In the genomic region with DNA sequence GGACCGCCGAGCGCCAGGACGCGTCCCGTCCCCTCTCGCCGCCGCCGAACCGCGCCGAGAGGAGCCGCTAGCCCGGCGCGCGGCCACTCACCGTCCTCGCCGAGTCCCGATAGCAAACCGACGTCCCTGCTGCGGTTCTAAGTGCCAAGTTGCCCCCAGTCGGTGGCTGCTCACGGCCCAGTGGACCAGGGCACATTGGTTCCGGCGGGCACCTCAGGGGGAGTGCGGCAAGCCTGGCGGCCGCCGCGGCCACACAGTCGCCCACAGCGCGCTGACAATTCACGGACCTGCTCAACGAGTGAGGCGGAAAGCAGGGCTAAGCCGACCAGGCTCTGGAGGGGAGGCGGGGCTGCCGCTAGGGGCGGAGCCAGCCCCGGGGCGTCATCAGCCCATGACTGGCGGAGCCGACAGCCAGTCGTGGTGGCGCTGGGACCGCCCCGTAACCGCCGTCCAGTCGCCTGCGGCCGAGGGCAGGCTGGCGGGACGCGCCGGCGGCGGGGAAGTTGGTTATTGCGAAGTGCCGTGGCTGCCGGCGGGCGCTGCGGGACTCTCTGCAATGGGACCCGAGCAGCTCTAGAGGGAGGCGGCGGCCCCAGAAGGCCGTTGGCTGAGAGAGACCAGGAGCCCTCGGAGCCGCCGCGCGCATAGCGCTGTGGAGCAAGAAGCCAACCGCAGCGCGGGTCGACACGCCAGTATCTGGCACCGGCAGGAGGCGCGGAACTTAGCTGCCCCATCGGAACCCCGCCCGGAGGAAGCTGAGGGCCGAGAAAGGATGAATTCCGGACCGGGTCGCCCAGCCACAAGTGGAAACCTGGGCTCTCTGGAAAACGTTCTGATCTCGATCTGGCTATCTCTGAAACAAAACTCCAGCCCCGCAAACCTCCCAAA, we compare ENCODE assay signal across 1 cellular context.
A peak's percentile ranks its signal among the peaks of the same experiment; 100 is the strongest.
TF ChIP-seq lines count a peak whose summit lies in the region.

A gene with protein sequence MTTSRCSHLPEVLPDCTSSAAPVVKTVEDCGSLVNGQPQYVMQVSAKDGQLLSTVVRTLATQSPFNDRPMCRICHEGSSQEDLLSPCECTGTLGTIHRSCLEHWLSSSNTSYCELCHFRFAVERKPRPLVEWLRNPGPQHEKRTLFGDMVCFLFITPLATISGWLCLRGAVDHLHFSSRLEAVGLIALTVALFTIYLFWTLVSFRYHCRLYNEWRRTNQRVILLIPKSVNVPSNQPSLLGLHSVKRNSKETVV (minus strand): TSS at position 300 of the 888 bp plus-strand sequence. CDS start 112,387 bp downstream, outside the sequence.

TF ChIP-seq in K562, 482 proteins besides CTCF, POLR2A, EP300 and RAD21 (continued from another document and continues in another):
- TF ChIP-seq IFI16 (CRISPR knock-in tag; IDR thresholded peaks at IDR 0.05), result no peak
- TF ChIP-seq, protein P1, sequence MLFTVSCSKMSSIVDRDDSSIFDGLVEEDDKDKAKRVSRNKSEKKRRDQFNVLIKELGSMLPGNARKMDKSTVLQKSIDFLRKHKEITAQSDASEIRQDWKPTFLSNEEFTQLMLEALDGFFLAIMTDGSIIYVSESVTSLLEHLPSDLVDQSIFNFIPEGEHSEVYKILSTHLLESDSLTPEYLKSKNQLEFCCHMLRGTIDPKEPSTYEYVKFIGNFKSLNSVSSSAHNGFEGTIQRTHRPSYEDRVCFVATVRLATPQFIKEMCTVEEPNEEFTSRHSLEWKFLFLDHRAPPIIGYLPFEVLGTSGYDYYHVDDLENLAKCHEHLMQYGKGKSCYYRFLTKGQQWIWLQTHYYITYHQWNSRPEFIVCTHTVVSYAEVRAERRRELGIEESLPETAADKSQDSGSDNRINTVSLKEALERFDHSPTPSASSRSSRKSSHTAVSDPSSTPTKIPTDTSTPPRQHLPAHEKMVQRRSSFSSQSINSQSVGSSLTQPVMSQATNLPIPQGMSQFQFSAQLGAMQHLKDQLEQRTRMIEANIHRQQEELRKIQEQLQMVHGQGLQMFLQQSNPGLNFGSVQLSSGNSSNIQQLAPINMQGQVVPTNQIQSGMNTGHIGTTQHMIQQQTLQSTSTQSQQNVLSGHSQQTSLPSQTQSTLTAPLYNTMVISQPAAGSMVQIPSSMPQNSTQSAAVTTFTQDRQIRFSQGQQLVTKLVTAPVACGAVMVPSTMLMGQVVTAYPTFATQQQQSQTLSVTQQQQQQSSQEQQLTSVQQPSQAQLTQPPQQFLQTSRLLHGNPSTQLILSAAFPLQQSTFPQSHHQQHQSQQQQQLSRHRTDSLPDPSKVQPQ (CRISPR knock-in tag; IDR thresholded peaks at IDR 0.05; ENCODE audit: borderline replicate concordance), result no peak
- TF ChIP-seq, protein P2, sequence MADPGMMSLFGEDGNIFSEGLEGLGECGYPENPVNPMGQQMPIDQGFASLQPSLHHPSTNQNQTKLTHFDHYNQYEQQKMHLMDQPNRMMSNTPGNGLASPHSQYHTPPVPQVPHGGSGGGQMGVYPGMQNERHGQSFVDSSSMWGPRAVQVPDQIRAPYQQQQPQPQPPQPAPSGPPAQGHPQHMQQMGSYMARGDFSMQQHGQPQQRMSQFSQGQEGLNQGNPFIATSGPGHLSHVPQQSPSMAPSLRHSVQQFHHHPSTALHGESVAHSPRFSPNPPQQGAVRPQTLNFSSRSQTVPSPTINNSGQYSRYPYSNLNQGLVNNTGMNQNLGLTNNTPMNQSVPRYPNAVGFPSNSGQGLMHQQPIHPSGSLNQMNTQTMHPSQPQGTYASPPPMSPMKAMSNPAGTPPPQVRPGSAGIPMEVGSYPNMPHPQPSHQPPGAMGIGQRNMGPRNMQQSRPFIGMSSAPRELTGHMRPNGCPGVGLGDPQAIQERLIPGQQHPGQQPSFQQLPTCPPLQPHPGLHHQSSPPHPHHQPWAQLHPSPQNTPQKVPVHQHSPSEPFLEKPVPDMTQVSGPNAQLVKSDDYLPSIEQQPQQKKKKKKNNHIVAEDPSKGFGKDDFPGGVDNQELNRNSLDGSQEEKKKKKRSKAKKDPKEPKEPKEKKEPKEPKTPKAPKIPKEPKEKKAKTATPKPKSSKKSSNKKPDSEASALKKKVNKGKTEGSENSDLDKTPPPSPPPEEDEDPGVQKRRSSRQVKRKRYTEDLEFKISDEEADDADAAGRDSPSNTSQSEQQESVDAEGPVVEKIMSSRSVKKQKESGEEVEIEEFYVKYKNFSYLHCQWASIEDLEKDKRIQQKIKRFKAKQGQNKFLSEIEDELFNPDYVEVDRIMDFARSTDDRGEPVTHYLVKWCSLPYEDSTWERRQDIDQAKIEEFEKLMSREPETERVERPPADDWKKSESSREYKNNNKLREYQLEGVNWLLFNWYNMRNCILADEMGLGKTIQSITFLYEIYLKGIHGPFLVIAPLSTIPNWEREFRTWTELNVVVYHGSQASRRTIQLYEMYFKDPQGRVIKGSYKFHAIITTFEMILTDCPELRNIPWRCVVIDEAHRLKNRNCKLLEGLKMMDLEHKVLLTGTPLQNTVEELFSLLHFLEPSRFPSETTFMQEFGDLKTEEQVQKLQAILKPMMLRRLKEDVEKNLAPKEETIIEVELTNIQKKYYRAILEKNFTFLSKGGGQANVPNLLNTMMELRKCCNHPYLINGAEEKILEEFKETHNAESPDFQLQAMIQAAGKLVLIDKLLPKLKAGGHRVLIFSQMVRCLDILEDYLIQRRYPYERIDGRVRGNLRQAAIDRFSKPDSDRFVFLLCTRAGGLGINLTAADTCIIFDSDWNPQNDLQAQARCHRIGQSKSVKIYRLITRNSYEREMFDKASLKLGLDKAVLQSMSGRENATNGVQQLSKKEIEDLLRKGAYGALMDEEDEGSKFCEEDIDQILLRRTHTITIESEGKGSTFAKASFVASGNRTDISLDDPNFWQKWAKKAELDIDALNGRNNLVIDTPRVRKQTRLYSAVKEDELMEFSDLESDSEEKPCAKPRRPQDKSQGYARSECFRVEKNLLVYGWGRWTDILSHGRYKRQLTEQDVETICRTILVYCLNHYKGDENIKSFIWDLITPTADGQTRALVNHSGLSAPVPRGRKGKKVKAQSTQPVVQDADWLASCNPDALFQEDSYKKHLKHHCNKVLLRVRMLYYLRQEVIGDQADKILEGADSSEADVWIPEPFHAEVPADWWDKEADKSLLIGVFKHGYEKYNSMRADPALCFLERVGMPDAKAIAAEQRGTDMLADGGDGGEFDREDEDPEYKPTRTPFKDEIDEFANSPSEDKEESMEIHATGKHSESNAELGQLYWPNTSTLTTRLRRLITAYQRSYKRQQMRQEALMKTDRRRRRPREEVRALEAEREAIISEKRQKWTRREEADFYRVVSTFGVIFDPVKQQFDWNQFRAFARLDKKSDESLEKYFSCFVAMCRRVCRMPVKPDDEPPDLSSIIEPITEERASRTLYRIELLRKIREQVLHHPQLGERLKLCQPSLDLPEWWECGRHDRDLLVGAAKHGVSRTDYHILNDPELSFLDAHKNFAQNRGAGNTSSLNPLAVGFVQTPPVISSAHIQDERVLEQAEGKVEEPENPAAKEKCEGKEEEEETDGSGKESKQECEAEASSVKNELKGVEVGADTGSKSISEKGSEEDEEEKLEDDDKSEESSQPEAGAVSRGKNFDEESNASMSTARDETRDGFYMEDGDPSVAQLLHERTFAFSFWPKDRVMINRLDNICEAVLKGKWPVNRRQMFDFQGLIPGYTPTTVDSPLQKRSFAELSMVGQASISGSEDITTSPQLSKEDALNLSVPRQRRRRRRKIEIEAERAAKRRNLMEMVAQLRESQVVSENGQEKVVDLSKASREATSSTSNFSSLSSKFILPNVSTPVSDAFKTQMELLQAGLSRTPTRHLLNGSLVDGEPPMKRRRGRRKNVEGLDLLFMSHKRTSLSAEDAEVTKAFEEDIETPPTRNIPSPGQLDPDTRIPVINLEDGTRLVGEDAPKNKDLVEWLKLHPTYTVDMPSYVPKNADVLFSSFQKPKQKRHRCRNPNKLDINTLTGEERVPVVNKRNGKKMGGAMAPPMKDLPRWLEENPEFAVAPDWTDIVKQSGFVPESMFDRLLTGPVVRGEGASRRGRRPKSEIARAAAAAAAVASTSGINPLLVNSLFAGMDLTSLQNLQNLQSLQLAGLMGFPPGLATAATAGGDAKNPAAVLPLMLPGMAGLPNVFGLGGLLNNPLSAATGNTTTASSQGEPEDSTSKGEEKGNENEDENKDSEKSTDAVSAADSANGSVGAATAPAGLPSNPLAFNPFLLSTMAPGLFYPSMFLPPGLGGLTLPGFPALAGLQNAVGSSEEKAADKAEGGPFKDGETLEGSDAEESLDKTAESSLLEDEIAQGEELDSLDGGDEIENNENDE (IDR thresholded peaks at IDR 0.05; ENCODE audit: low read depth, low read length), result no peak
- TF ChIP-seq EHMT2 (IDR thresholded peaks at IDR 0.05), result no peak
- no peak for TF ChIP-seq ZNF124 (CRISPR knock-in tag; IDR thresholded peaks at IDR 0.05)
- no peak for TF ChIP-seq ZNF551 (CRISPR knock-in tag; IDR thresholded peaks at IDR 0.05)
- no peak for TF ChIP-seq NFE2 (IDR thresholded peaks at IDR 0.05; ENCODE audit: low read depth)
- TF ChIP-seq, protein P3, sequence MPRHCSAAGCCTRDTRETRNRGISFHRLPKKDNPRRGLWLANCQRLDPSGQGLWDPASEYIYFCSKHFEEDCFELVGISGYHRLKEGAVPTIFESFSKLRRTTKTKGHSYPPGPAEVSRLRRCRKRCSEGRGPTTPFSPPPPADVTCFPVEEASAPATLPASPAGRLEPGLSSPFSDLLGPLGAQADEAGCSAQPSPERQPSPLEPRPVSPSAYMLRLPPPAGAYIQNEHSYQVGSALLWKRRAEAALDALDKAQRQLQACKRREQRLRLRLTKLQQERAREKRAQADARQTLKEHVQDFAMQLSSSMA (CRISPR knock-in tag; IDR thresholded peaks at IDR 0.05), result no peak; the same call in 1 of the 2 replicates
- no peak for TF ChIP-seq ZBTB17 (CRISPR knock-in tag; IDR thresholded peaks at IDR 0.05)
- no peak for TF ChIP-seq ARHGAP35 (IDR thresholded peaks at IDR 0.05; ENCODE audit: partially characterized antibody)
- no peak for TF ChIP-seq BCL6 (CRISPR knock-in tag; IDR thresholded peaks at IDR 0.05)
- no peak for TF ChIP-seq KLF10 (CRISPR knock-in tag; IDR thresholded peaks at IDR 0.05)
- 0 out of 4 replicates have a peak, but pooled peaks of 1 of the 2 experiments have one; percentile 2 for TF ChIP-seq SIX5 (IDR thresholded peaks at IDR 0.05; ENCODE audit: borderline replicate concordance in 1 of 2, insufficient read depth in 1 of 2, low read depth in 1 of 2, low read length in 2 of 2)
- TF ChIP-seq KHSRP (IDR thresholded peaks at IDR 0.05), result no peak
- peak; percentile 42; the same call in 1 of the 2 replicates for TF ChIP-seq SMARCE1 (IDR thresholded peaks at IDR 0.05)
- TF ChIP-seq YBX1 (IDR thresholded peaks at IDR 0.05), result no peak
- TF ChIP-seq SNRNP70 (optimal IDR thresholded peaks at IDR 0.05; ENCODE audit: low read depth, low read length), result no peak
- TF ChIP-seq, protein P4, sequence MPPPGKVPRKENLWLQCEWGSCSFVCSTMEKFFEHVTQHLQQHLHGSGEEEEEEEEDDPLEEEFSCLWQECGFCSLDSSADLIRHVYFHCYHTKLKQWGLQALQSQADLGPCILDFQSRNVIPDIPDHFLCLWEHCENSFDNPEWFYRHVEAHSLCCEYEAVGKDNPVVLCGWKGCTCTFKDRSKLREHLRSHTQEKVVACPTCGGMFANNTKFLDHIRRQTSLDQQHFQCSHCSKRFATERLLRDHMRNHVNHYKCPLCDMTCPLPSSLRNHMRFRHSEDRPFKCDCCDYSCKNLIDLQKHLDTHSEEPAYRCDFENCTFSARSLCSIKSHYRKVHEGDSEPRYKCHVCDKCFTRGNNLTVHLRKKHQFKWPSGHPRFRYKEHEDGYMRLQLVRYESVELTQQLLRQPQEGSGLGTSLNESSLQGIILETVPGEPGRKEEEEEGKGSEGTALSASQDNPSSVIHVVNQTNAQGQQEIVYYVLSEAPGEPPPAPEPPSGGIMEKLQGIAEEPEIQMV (tag; conservative IDR thresholded peaks at IDR 0.05; ENCODE audit: low read depth), result no peak
- TF ChIP-seq, protein P5, sequence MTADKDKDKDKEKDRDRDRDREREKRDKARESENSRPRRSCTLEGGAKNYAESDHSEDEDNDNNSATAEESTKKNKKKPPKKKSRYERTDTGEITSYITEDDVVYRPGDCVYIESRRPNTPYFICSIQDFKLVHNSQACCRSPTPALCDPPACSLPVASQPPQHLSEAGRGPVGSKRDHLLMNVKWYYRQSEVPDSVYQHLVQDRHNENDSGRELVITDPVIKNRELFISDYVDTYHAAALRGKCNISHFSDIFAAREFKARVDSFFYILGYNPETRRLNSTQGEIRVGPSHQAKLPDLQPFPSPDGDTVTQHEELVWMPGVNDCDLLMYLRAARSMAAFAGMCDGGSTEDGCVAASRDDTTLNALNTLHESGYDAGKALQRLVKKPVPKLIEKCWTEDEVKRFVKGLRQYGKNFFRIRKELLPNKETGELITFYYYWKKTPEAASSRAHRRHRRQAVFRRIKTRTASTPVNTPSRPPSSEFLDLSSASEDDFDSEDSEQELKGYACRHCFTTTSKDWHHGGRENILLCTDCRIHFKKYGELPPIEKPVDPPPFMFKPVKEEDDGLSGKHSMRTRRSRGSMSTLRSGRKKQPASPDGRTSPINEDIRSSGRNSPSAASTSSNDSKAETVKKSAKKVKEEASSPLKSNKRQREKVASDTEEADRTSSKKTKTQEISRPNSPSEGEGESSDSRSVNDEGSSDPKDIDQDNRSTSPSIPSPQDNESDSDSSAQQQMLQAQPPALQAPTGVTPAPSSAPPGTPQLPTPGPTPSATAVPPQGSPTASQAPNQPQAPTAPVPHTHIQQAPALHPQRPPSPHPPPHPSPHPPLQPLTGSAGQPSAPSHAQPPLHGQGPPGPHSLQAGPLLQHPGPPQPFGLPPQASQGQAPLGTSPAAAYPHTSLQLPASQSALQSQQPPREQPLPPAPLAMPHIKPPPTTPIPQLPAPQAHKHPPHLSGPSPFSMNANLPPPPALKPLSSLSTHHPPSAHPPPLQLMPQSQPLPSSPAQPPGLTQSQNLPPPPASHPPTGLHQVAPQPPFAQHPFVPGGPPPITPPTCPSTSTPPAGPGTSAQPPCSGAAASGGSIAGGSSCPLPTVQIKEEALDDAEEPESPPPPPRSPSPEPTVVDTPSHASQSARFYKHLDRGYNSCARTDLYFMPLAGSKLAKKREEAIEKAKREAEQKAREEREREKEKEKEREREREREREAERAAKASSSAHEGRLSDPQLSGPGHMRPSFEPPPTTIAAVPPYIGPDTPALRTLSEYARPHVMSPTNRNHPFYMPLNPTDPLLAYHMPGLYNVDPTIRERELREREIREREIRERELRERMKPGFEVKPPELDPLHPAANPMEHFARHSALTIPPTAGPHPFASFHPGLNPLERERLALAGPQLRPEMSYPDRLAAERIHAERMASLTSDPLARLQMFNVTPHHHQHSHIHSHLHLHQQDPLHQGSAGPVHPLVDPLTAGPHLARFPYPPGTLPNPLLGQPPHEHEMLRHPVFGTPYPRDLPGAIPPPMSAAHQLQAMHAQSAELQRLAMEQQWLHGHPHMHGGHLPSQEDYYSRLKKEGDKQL (CRISPR knock-in tag; IDR thresholded peaks at IDR 0.05; ENCODE audit: borderline replicate concordance), result no peak; the same call in none of the 2 replicates
- no peak for TF ChIP-seq ZNF197 (CRISPR knock-in tag; IDR thresholded peaks at IDR 0.05; ENCODE audit: low read depth)
- no peak for TF ChIP-seq FOXJ3 (CRISPR knock-in tag; IDR thresholded peaks at IDR 0.05)
- TF ChIP-seq NFYB (IDR thresholded peaks at IDR 0.05; ENCODE audit: extremely low read depth, insufficient read length), result peak; percentile 64
